Comparison of ENCODE assay signal across 8 cellular contexts in the genomic region with DNA sequence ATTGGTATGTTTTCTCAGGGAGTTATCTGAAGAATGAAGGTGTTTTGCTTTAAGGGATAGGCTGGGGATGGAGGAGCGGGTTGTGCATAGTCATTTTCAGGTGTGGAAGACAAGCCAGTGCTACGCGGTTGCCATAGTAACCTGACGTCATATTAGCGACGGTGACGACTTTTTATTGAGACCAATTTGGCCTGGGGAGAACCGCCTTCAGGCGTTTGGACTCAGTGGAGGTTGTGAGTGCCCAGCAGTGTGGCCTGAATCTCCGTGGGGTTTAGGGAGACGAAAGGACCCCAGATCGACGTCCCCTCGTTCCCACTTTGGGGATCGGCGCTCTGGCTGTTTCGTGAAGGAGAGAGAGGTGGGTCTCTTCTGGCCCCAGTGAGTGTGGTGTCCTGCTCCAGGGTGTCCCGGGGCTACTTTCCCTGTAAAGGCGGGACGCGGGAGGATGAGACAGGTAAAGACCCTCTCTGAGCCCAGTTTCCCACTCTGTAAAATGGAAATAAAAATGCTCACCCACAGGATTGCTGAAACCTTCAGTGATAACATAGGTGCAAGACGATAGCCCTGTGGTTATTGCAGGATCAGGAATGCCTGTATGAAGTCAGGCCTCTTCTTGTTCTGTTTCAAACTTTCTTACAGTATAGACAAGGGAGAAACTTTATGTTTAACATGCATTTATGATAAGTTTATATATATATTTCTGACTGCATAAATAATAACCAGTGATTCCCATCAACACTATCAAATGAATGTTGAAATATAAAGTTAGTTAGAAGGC.
A peak's percentile ranks its signal among the peaks of the same experiment; 100 is the strongest.
DNase-seq lines count a peak whose midpoint lies in the region; ATAC-seq, FAIRE-seq and TF ChIP-seq lines count a peak whose summit lies in the region.

No MANE protein-coding gene starts in this region.

- no peak for TF ChIP-seq CTCF in LNCaP clone FGC (IDR thresholded peaks at IDR 0.05; ENCODE audit: control insufficient read depth, extremely low read depth, insufficient read depth)
- no peak for TF ChIP-seq CTCF in RWPE2 (IDR thresholded peaks at IDR 0.05; ENCODE audit: poor library complexity, severe bottlenecking)

- FAIRE-seq in H54 (lab: Jason Lieb, UNC): peak; percentile 93

- H3K9me3 ChIP-seq in ES-I3 (ENCODE audit: control insufficient read depth, insufficient read depth, low read length) (no peaks in the 10 kb centered on the region), RWPE2 (ENCODE audit: severe bottlenecking) (no peaks in the 10 kb centered on the region)

- H3K36me3 ChIP-seq in ES-I3 (ENCODE audit: insufficient read depth, low read length) (no peaks in the 10 kb centered on the region), RWPE2 (ENCODE audit: low read depth) (no peaks in the 10 kb centered on the region)

- H3K4me3 ChIP-seq in LNCaP clone FGC (ENCODE audit: low read depth, low read length): peak overlapping the region; percentile 81
- peak overlapping the region; percentile 53 for H3K4me3 ChIP-seq in RWPE2 (ENCODE audit: severe bottlenecking)

- H3K4me1 ChIP-seq in ES-I3 (ENCODE audit: insufficient read depth, low read length) (no peaks in the 10 kb centered on the region), RWPE2 (ENCODE audit: insufficient read depth, poor library complexity, severe bottlenecking) (peaks cover 3% of the 10 kb centered on the region)

- TF ChIP-seq POLR2A in H54 (IDR thresholded peaks at IDR 0.05; ENCODE audit: low read depth, low read length): peak; percentile 38; the same call in 1 of the 2 replicates

- no peaks in the 10 kb centered on the region for H3K27me3 ChIP-seq in RWPE2 (ENCODE audit: insufficient read depth, poor library complexity, severe bottlenecking)

- H3K27ac ChIP-seq in RWPE2 (ENCODE audit: poor library complexity, severe bottlenecking) (peak overlapping the region; percentile 41), substantia nigra (ENCODE audit: low read depth, low read length, poor library complexity, severe bottlenecking) (no peak overlapping the region)

- DNase-seq in H54 (ENCODE audit: insufficient read length, low spot score) (peak; percentile 52), LNCaP clone FGC (ENCODE audit: low read depth) (peak; percentile 74), RWPE2 (ENCODE audit: low spot score) (peak; percentile 52), germinal center (ENCODE audit: low spot score) (peak; percentile 65), non-pigmented ciliary epithelial cell (ENCODE audit: low read depth) (peak; percentile 53), substantia nigra (lab: John Stamatoyannopoulos, UW) (peak in 46 of 49 donors; percentile 0 to 72 (median 24))
- DNase-seq in activated gamma-delta T cell treated with anti-CD3 and anti-CD28 coated beads, Interleukin-2, amount 50 U/mL, for 16 hours (ENCODE audit: low read depth): peak; percentile 63

- ATAC-seq in RWPE2 (ENCODE audit: low read depth): peak; percentile 87

- peak overlapping the region; percentile 78 for H3K9ac ChIP-seq in ES-I3 (ENCODE audit: low read depth, low read length)

Comparison
In these comparisons a context has a peak if more than half of its experiments do, and no peak if none do; other contexts are left out.
1. DNase-seq: peak in every context shown above with its lines; median percentile 74 in LNCaP clone FGC; 65 in germinal center; 63 in activated gamma-delta T cell treated with anti-CD3 and anti-CD28 coated beads, Interleukin-2, amount 50 U/mL, for 16 hours; 53 in non-pigmented ciliary epithelial cell; 52 in H54; 52 in RWPE2; 24 in substantia nigra.